8 cellular contexts compared by ENCODE assay signal in genomic region chr16:30377050-30377811, GRCh38. TPM values are rescaled to one million over a fixed set of nuclear protein-coding genes. Genes with fewer than 3 reads are reported as not detected.
DNase-seq lines count a peak whose midpoint lies in the region; ATAC-seq and TF ChIP-seq lines count a peak whose summit lies in the region.

No MANE protein-coding gene starts in this region.

- H3K36me3 ChIP-seq in Peyer's patch (no peaks in the 10 kb centered on the region), esophagus (ENCODE audit: control insufficient read depth in 2 of 2, insufficient read depth in 2 of 2, low read length in 1 of 2) (no peaks in the 10 kb centered on the region), psoas muscle (ENCODE audit: insufficient read depth in 1 of 2, low read depth in 1 of 2) (peaks cover 0 to 5% of the 10 kb centered on the region in 2 donors)

- H3K27ac ChIP-seq in Peyer's patch (peak overlapping the region; percentile 92 to 100 (median 98)), esophagus (ENCODE audit: low read depth in 2 of 2, low read length in 1 of 2) (peak overlapping the region; percentile 100), psoas muscle (peak overlapping the region; percentile 97)

- DNase-seq in Peyer's patch (peak in 1 of 3 donors; percentile 57), psoas muscle (no peak)
- no peak for DNase-seq in stimulated activated CD8-positive, alpha-beta memory T cell treated with anti-CD3 and anti-CD28 coated beads, Interleukin-4, amount 100 ng/mL, for 48 hours
- DNase-seq in stimulated activated CD4-positive, alpha-beta T cell treated with anti-CD3 and anti-CD28 coated beads, Interleukin-1b, Interleukin-23, amount 100 ng/mL, for 48 hours, result no peak

- H3K4me3 ChIP-seq in Peyer's patch (peak overlapping the region; percentile 51 to 73 (median 70)), esophagus (ENCODE audit: low read depth in 1 of 2, low read length in 2 of 2) (peak overlapping the region; percentile 55 to 73), psoas muscle (peak overlapping the region; percentile 71)

- TF ChIP-seq POLR2A in Peyer's patch (IDR thresholded peaks at IDR 0.05), result no peak

- peaks cover 0 to 24% (median 17%) of the 10 kb centered on the region in 4 donors for H3K4me1 ChIP-seq in Peyer's patch
- H3K4me1 ChIP-seq in esophagus (ENCODE audit: control insufficient read depth in 2 of 2, insufficient read depth in 2 of 2, low read length in 1 of 2), result peaks cover 4 to 8% of the 10 kb centered on the region in 2 donors
- H3K4me1 ChIP-seq in psoas muscle, result peaks cover 42% of the 10 kb centered on the region

- H3K27me3 ChIP-seq in Peyer's patch, result no peaks in the 10 kb centered on the region
- no peaks in the 10 kb centered on the region for H3K27me3 ChIP-seq in esophagus (ENCODE audit: control insufficient read depth in 1 of 2, insufficient read depth in 2 of 2, low read length in 2 of 2)
- H3K27me3 ChIP-seq in psoas muscle (ENCODE audit: insufficient read depth in 3 of 3, low read length in 2 of 3), result no peaks in the 10 kb centered on the region

- 30 to 33% methylated on average over 29 of the region's 29 CpGs for WGBS in esophagus, 2 donors
- WGBS in psoas muscle, 3 donors, result 23 to 38% (median 34%) methylated on average over 26 to 29 of the region's 29 CpGs

- TF ChIP-seq CTCF in Peyer's patch (IDR thresholded peaks at IDR 0.05) (no peak), psoas muscle (IDR thresholded peaks at IDR 0.05) (no peak)

- intact Hi-C loops in psoas muscle (cut with DNase I), result no loop called here

- ATAC-seq in GM19035 (IDR thresholded peaks at IDR 0.05; ENCODE audit: unreplicated experiment) (peak; percentile 1), psoas muscle (no peak), GM19324 (IDR thresholded peaks at IDR 0.05; ENCODE audit: low FRiP score, unreplicated experiment) (no peak), HG03521 (IDR thresholded peaks at IDR 0.05; ENCODE audit: unreplicated experiment) (no peak)

- H3K9me3 ChIP-seq in Peyer's patch, result no peaks in the 10 kb centered on the region
- no peaks in the 10 kb centered on the region for H3K9me3 ChIP-seq in esophagus (ENCODE audit: control insufficient read depth in 2 of 2, insufficient read depth in 1 of 2, low read depth in 1 of 2, low read length in 1 of 2)
- no peaks in the 10 kb centered on the region for H3K9me3 ChIP-seq in psoas muscle

RNA-seq across cellular contexts. Expression of gene MYL11, which starts 2.6 kb away (rescaled TPM):
- total RNA-seq in Peyer's patch (not detected), psoas muscle (1,000 to 10,000 TPM; 1,414 to 6,743 (median 2,777) TPM)
- polyA plus RNA-seq in esophagus (1 to 10 TPM; 1.3 to 2.1 TPM), psoas muscle (1,000 to 10,000 TPM in 2 of 3 donors, 100 to 1,000 TPM in 1; 636 to 4,264 (median 2,548) TPM)

RNA-seq across cellular contexts. Expression of gene SEPTIN1, which starts 5.1 kb away (rescaled TPM):
- total RNA-seq in Peyer's patch, result 10 to 100 TPM in 2 of 4 donors, 1 to 10 TPM in 2; 7.2 to 65.2 (median 9.8) TPM
- 1 to 10 TPM; 3.5 to 6.8 TPM for polyA plus RNA-seq in esophagus
- total RNA-seq in psoas muscle, result 1 to 10 TPM in 2 of 4 donors, under 1 TPM in 2; 0.34 to 1.8 (median 0.90) TPM
- under 1 TPM; 0.22 to 0.51 (median 0.28) TPM for polyA plus RNA-seq in psoas muscle

RNA-seq across cellular contexts. Expression of gene TBC1D10B, which starts 6.9 kb away (rescaled TPM):
- total RNA-seq in Peyer's patch, result 10 to 100 TPM; 37.1 to 58.2 (median 48.9) TPM
- 10 to 100 TPM; 19.8 to 27.5 TPM for polyA plus RNA-seq in esophagus
- total RNA-seq in psoas muscle, result 10 to 100 TPM; 30.1 to 50.0 (median 34.1) TPM
- 10 to 100 TPM; 24.5 to 45.0 (median 26.4) TPM for polyA plus RNA-seq in psoas muscle

RNA-seq across cellular contexts. Expression of gene ZNF48, which starts 18.0 kb away (rescaled TPM):
- total RNA-seq in Peyer's patch (1 to 10 TPM; 4.2 to 9.7 (median 7.1) TPM), psoas muscle (1 to 10 TPM; 2.8 to 7.8 (median 5.6) TPM)
- polyA plus RNA-seq in esophagus (1 to 10 TPM; 1.4 to 2.6 TPM), psoas muscle (1 to 10 TPM; 2.3 to 7.4 (median 3.2) TPM)

RNA-seq across cellular contexts. Expression of gene CD2BP2, which starts 22.1 kb away (rescaled TPM):
- 10 to 100 TPM; 32.2 to 39.9 (median 35.3) TPM for total RNA-seq in Peyer's patch
- 10 to 100 TPM; 25.2 to 34.3 TPM for polyA plus RNA-seq in esophagus
- 10 to 100 TPM; 38.9 to 65.0 (median 49.6) TPM for total RNA-seq in psoas muscle
- 10 to 100 TPM; 31.0 to 61.8 (median 55.6) TPM for polyA plus RNA-seq in psoas muscle

Comparison
In these comparisons a context has a peak if more than half of its experiments do, and no peak if none do; other contexts are left out.
1. RNA of gene MYL11, which starts 2.6 kb away (total RNA-seq): 1,414 to 6,743 TPM in psoas muscle; not detected in Peyer's patch; every median in the first group is over 1,000 times any median in the second.
2. Peak in every context shown above with its lines, with median percentiles within 50 percentile points of each other: H3K27ac ChIP-seq and H3K4me3 ChIP-seq.